8 cellular contexts compared by ENCODE assay signal in the genomic region with DNA sequence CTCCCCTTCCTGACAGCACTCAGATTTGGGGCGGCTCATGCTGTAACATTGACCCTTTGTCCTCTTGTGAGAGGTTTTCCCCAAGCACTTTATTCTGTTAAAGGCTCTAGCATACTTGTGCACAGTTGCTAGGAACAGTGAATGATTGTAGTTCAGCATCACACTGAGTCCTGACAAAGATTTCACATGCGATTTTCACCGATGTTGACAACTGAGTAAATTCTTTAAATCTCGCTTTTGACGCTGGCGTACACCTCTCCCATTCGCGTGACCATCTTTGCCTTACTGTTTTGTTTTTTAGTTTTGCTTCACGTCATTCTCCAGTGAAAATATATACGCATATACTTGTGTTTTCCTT. TPM values are rescaled to one million over a fixed set of nuclear protein-coding genes. Genes with fewer than 3 reads are reported as not detected.
DNase-seq lines count a peak whose midpoint lies in the region; ATAC-seq, FAIRE-seq and TF ChIP-seq lines count a peak whose summit lies in the region.

No MANE protein-coding gene starts in this region.

- H3K27ac Mint-ChIP-seq in activated CD8-positive, alpha-beta T cell treated with anti-CD3 and anti-CD28 coated beads for 36 hours: no peak overlapping the region

- FAIRE-seq in GM12892 (lab: Jason Lieb, UNC): peak; percentile 53

- peaks cover 8% of the 10 kb centered on the region for H3K36me3 ChIP-seq in NT2/D1 (ENCODE audit: insufficient read depth, insufficient read length, low read length)

- peak overlapping the region; percentile 90 for H3K4me3 ChIP-seq in NT2/D1 (ENCODE audit: insufficient read length, low read depth)

- ATAC-seq in activated CD8-positive, alpha-beta T cell treated with anti-CD3 and anti-CD28 coated beads for 36 hours: no peak

- H3K4me1 ChIP-seq in NT2/D1 (ENCODE audit: insufficient read depth, insufficient read length): no peaks in the 10 kb centered on the region

- POLR2A ChIA-PET in activated CD8-positive, alpha-beta T cell treated with anti-CD3 and anti-CD28 coated beads for 36 hours (lab: Charles Lee): interaction anchor here (1.4 to 1.5 kb wide), 3 partner anchors 15 to 61 kb away, joined by 5 to 10 read pairs (median 8); a partner anchor contains a TSS

- intact Hi-C loops in activated CD8-positive, alpha-beta T cell treated with anti-CD3 and anti-CD28 coated beads for 36 hours (cut with micrococcal nuclease): no loop called here

- H3K9ac ChIP-seq in NT2/D1 (ENCODE audit: insufficient read length, low read depth): peak overlapping the region; percentile 92

- H3K9me3 Mint-ChIP-seq in activated CD8-positive, alpha-beta T cell treated with anti-CD3 and anti-CD28 coated beads for 36 hours: no peaks in the 10 kb centered on the region

- no peak for DNase-seq in GM12892 (ENCODE audit: insufficient read length)
- no peak for DNase-seq in NT2/D1 (ENCODE audit: low read depth, low spot score)
- peak; percentile 34 for DNase-seq in fibroblast of peridontal ligament (ENCODE audit: extremely low read depth)
- DNase-seq in renal cortical epithelial cell (ENCODE audit: low read depth): peak; percentile 16
- no peak for DNase-seq in NCI-H2196 treated with DMSO at 0.1 percent for 48 hours (lab: John Stamatoyannopoulos, UW; ENCODE audit: unreplicated experiment)
- DNase-seq in AG08395 (ENCODE audit: low spot score): no peak
- DNase-seq in GM19240 (ENCODE audit: insufficient read length, low spot score): no peak
- no peak for DNase-seq in activated CD8-positive, alpha-beta T cell treated with anti-CD3 and anti-CD28 coated beads for 36 hours

- H3K27me3 Mint-ChIP-seq in activated CD8-positive, alpha-beta T cell treated with anti-CD3 and anti-CD28 coated beads for 36 hours: no peaks in the 10 kb centered on the region

- TF ChIP-seq POLR2A in GM12892 (IDR thresholded peaks at IDR 0.05; ENCODE audit: low read depth, low read length): no peak

- no peak for TF ChIP-seq CTCF in activated CD8-positive, alpha-beta T cell treated with anti-CD3 and anti-CD28 coated beads for 36 hours (IDR thresholded peaks at IDR 0.05)

- H3K9me3 ChIP-seq in NT2/D1 (ENCODE audit: insufficient read depth, low read length): no peaks in the 10 kb centered on the region

- H3K27me3 ChIP-seq in NT2/D1 (ENCODE audit: insufficient read depth, insufficient read length): no peaks in the 10 kb centered on the region

- CTCF ChIA-PET in activated CD8-positive, alpha-beta T cell treated with anti-CD3 and anti-CD28 coated beads for 36 hours (lab: Charles Lee): no interaction called here

- no peak overlapping the region for H3K4me3 Mint-ChIP-seq in activated CD8-positive, alpha-beta T cell treated with anti-CD3 and anti-CD28 coated beads for 36 hours

- peaks cover 17% of the 10 kb centered on the region for H3K4me1 Mint-ChIP-seq in activated CD8-positive, alpha-beta T cell treated with anti-CD3 and anti-CD28 coated beads for 36 hours (ENCODE audit: low read depth)

- H3K36me3 Mint-ChIP-seq in activated CD8-positive, alpha-beta T cell treated with anti-CD3 and anti-CD28 coated beads for 36 hours (ENCODE audit: low read depth): peaks cover 10% of the 10 kb centered on the region

RNA-seq across cellular contexts. Expression of a gene that starts 0.8 kb away (rescaled TPM):
- 8.4 TPM for polyA plus RNA-seq in GM12892 (2012; ENCODE audit: missing spikeins)
- 26.7 and 40.6 TPM in 2 replicates for total RNA-seq in renal cortical epithelial cell
- total RNA-seq in activated CD8-positive, alpha-beta T cell treated with anti-CD3 and anti-CD28 coated beads for 36 hours: 10 to 100 TPM; 10.0 to 10.2 TPM

RNA-seq across cellular contexts. Expression of a gene that starts 13.9 kb away (rescaled TPM):
- polyA plus RNA-seq in GM12892 (2012; ENCODE audit: missing spikeins): 0.68 TPM
- 3.8 and 7.3 TPM in 2 replicates for total RNA-seq in renal cortical epithelial cell
- total RNA-seq in activated CD8-positive, alpha-beta T cell treated with anti-CD3 and anti-CD28 coated beads for 36 hours: under 1 TPM; 0.43 to 0.78 TPM

RNA-seq across cellular contexts. Expression of a gene that starts 18.1 kb away (rescaled TPM):
- polyA plus RNA-seq in GM12892 (2012; ENCODE audit: missing spikeins): 4.8 TPM
- 9.9 and 12.5 TPM in 2 replicates for total RNA-seq in renal cortical epithelial cell
- total RNA-seq in activated CD8-positive, alpha-beta T cell treated with anti-CD3 and anti-CD28 coated beads for 36 hours: 1 to 10 TPM; 2.8 to 3.2 TPM

Comparison
In these comparisons a context has a peak if more than half of its experiments do, and no peak if none do; other contexts are left out.
1. DNase-seq: peak in fibroblast of peridontal ligament (single experiment) and renal cortical epithelial cell (single experiment); none in GM12892 (single experiment), NT2/D1 (single experiment), NCI-H2196 treated with DMSO at 0.1 percent for 48 hours (single experiment), AG08395 (single experiment), GM19240 (single experiment) and activated CD8-positive, alpha-beta T cell treated with anti-CD3 and anti-CD28 coated beads for 36 hours (single experiment).